Comparison of ENCODE assay signal across 1 cellular context in the genomic region with DNA sequence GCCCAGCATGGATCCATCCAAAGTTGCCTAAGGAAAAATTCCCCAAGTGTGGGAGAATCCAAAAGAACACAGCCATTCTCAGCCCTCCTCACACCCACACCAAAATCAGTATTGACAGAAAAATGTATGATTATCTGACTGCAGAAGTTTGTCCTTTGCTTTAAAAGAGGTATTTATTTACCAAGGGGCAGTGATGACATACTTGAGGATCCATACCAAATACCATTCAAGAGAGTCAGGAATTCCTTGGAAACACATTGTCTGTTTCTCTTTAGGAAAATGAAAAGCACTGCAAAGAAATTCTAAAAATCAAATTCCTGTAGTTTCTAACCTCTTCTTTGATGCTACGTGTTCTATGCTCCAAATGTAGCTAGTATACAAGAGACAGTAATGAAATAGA.
TF ChIP-seq lines count a peak whose summit lies in the region.

No MANE protein-coding gene starts in this region.

TF ChIP-seq in GM23338, 12 proteins besides CTCF, POLR2A, EP300 and RAD21 (continued from another document):
- TF ChIP-seq, protein P1, sequence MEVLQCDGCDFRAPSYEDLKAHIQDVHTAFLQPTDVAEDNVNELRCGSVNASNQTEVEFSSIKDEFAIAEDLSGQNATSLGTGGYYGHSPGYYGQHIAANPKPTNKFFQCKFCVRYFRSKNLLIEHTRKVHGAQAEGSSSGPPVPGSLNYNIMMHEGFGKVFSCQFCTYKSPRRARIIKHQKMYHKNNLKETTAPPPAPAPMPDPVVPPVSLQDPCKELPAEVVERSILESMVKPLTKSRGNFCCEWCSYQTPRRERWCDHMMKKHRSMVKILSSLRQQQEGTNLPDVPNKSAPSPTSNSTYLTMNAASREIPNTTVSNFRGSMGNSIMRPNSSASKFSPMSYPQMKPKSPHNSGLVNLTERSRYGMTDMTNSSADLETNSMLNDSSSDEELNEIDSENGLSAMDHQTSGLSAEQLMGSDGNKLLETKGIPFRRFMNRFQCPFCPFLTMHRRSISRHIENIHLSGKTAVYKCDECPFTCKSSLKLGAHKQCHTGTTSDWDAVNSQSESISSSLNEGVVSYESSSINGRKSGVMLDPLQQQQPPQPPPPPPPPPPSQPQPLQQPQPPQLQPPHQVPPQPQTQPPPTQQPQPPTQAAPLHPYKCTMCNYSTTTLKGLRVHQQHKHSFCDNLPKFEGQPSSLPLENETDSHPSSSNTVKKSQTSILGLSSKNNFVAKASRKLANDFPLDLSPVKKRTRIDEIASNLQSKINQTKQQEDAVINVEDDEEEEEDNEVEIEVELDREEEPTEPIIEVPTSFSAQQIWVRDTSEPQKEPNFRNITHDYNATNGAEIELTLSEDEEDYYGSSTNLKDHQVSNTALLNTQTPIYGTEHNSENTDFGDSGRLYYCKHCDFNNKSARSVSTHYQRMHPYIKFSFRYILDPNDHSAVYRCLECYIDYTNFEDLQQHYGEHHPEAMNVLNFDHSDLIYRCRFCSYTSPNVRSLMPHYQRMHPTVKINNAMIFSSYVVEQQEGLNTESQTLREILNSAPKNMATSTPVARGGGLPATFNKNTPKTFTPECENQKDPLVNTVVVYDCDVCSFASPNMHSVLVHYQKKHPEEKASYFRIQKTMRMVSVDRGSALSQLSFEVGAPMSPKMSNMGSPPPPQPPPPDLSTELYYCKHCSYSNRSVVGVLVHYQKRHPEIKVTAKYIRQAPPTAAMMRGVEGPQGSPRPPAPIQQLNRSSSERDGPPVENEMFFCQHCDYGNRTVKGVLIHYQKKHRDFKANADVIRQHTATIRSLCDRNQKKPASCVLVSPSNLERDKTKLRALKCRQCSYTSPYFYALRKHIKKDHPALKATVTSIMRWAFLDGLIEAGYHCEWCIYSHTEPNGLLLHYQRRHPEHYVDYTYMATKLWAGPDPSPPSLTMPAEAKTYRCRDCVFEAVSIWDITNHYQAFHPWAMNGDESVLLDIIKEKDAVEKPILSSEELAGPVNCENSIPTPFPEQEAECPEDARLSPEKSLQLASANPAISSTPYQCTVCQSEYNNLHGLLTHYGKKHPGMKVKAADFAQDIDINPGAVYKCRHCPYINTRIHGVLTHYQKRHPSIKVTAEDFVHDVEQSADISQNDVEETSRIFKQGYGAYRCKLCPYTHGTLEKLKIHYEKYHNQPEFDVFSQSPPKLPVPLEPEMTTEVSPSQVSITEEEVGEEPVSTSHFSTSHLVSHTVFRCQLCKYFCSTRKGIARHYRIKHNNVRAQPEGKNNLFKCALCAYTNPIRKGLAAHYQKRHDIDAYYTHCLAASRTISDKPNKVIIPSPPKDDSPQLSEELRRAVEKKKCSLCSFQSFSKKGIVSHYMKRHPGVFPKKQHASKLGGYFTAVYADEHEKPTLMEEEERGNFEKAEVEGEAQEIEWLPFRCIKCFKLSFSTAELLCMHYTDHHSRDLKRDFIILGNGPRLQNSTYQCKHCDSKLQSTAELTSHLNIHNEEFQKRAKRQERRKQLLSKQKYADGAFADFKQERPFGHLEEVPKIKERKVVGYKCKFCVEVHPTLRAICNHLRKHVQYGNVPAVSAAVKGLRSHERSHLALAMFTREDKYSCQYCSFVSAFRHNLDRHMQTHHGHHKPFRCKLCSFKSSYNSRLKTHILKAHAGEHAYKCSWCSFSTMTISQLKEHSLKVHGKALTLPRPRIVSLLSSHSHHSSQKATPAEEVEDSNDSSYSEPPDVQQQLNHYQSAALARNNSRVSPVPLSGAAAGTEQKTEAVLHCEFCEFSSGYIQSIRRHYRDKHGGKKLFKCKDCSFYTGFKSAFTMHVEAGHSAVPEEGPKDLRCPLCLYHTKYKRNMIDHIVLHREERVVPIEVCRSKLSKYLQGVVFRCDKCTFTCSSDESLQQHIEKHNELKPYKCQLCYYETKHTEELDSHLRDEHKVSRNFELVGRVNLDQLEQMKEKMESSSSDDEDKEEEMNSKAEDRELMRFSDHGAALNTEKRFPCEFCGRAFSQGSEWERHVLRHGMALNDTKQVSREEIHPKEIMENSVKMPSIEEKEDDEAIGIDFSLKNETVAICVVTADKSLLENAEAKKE (CRISPR knock-in tag; IDR thresholded peaks at IDR 0.05), result no peak
- TF ChIP-seq CREB1 (CRISPR knock-in tag; IDR thresholded peaks at IDR 0.05; ENCODE audit: low read depth) (no peak), ZNF331 (CRISPR knock-in tag; IDR thresholded peaks at IDR 0.05; ENCODE audit: low read depth) (no peak), ZNF114 (CRISPR knock-in tag; IDR thresholded peaks at IDR 0.05) (no peak), EZH2 (IDR thresholded peaks at IDR 0.05; ENCODE audit: low read depth, unreplicated experiment) (no peak), NANOG (IDR thresholded peaks at IDR 0.05; ENCODE audit: borderline replicate concordance) (no peak)
- TF ChIP-seq, protein P2, sequence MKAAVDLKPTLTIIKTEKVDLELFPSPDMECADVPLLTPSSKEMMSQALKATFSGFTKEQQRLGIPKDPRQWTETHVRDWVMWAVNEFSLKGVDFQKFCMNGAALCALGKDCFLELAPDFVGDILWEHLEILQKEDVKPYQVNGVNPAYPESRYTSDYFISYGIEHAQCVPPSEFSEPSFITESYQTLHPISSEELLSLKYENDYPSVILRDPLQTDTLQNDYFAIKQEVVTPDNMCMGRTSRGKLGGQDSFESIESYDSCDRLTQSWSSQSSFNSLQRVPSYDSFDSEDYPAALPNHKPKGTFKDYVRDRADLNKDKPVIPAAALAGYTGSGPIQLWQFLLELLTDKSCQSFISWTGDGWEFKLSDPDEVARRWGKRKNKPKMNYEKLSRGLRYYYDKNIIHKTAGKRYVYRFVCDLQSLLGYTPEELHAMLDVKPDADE (IDR thresholded peaks at IDR 0.05), result no peak
TF ChIP-seq in GM23338: peak in this region for 0.
